Comparison of ENCODE assay signal across 8 cellular contexts in the genomic region with DNA sequence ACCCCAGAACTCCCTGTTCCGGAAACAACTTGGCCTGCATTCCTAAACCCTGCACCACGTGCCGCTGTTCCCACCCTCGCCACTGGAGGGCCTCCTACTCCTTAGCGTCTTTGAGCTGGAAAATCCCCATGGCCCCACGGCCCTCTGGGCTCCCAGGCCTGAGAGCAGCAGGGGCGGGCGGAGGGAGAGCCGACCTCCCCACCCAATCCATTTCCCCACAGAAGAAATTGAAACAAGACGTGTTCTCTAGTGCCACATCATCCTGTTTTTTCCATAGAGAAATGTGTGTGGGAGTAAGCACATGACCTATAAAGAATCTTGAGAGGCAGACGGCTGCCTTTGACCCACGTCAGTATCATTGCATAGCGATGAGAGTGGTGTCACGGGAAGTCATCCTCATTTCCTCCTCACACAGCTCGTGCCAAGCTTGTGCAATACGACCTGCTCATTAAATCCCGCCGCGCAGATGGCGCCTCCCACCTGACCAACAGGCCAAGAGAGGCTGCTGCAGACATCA.
DNase-seq lines count a peak whose midpoint lies in the region; ATAC-seq and TF ChIP-seq lines count a peak whose summit lies in the region.

No MANE protein-coding gene starts in this region.

- no peaks in the 10 kb centered on the region for H3K36me3 ChIP-seq in heart left ventricle

- peaks cover 0 to 4% (median 0%) of the 10 kb centered on the region in 9 donors for H3K27me3 ChIP-seq in heart left ventricle

- TF ChIP-seq CTCF in LNCaP clone FGC (IDR thresholded peaks at IDR 0.05; ENCODE audit: control insufficient read depth, extremely low read depth, insufficient read depth) = peak; percentile 76
- TF ChIP-seq CTCF in VCaP (conservative IDR thresholded peaks at IDR 0.05) = peak; percentile 90
- TF ChIP-seq CTCF in heart left ventricle (IDR thresholded peaks at IDR 0.05) = peak in 11 of 12 donors; percentile 29 to 58 (median 48)

- no peak overlapping the region for H3K4me3 ChIP-seq in LNCaP clone FGC (ENCODE audit: low read depth, low read length)
- H3K4me3 ChIP-seq in heart left ventricle = peak overlapping the region in 8 of 12 donors; percentile 4 to 44 (median 29)
- no peak overlapping the region for H3K4me3 ChIP-seq in skeletal muscle cell (ENCODE audit: low read depth, low read length)

- H3K27ac ChIP-seq in VCaP (peak overlapping the region; percentile 78), heart left ventricle (peak overlapping the region in 4 of 12 donors; percentile 6 to 38 (median 26))

- peaks cover 0 to 8% (median 0%) of the 10 kb centered on the region in 12 donors for H3K4me1 ChIP-seq in heart left ventricle

- H3K9me3 ChIP-seq in heart left ventricle = no peaks in the 10 kb centered on the region

- ATAC-seq in heart left ventricle (peak; percentile 67 to 98 (median 92)), HG02981 (IDR thresholded peaks at IDR 0.05; ENCODE audit: unreplicated experiment) (no peak), GM21390 (IDR thresholded peaks at IDR 0.05; ENCODE audit: unreplicated experiment) (no peak), HG03095 (IDR thresholded peaks at IDR 0.05; ENCODE audit: unreplicated experiment) (no peak)

- no peak for TF ChIP-seq POLR2A in heart left ventricle (IDR thresholded peaks at IDR 0.05)

- 24 to 32% (median 26%) methylated on average over 20 of the region's 20 CpGs for WGBS in heart left ventricle, 4 donors

- intact Hi-C loops in heart left ventricle (cut with DNase I) = no loop called here

- DNase-seq in DMS114 treated with DMSO at 0.1 percent for 48 hours (lab: John Stamatoyannopoulos, UW; ENCODE audit: unreplicated experiment) (peak; percentile 22), LNCaP clone FGC (ENCODE audit: low read depth) (peak; percentile 72), heart left ventricle (peak; percentile 28 to 82 (median 74)), skeletal muscle cell (ENCODE audit: low read depth) (peak; percentile 99)

Comparison
In these comparisons a context has a peak if more than half of its experiments do, and no peak if none do; other contexts are left out.
1. DNase-seq: peak in every context shown above with its lines; median percentile 99 in skeletal muscle cell; 74 in heart left ventricle; 72 in LNCaP clone FGC; 22 in DMS114 treated with DMSO at 0.1 percent for 48 hours.
2. H3K4me3 ChIP-seq: peak in heart left ventricle (8 of 12); none in LNCaP clone FGC (single experiment) and skeletal muscle cell (single experiment).
3. ATAC-seq: peak in heart left ventricle (4 of 4); none in HG02981 (single experiment), GM21390 (single experiment) and HG03095 (single experiment).
4. Peak in every context shown above with its lines, with median percentiles within 50 percentile points of each other: CTCF ChIP-seq.